ENCODE assay signal across 8 cellular contexts in genomic region chr17:75721463-75722011, GRCh38. TPM values are rescaled to one million over a fixed set of nuclear protein-coding genes. Genes with fewer than 3 reads are reported as not detected.
DNase-seq lines count a peak whose midpoint lies in the region; ATAC-seq and TF ChIP-seq lines count a peak whose summit lies in the region.

No MANE protein-coding gene starts in this region.

- POLR2A ChIA-PET in CD8-positive, alpha-beta memory T cell (lab: Charles Lee), result no interaction called here
- POLR2A ChIA-PET in SK-N-SH (lab: Yijun Ruan, JAX), result no interaction called here

- H3K9me2 ChIP-seq in SK-N-SH, result no peaks in the 10 kb centered on the region

- H3K9me3 ChIP-seq in CD8-positive, alpha-beta memory T cell (ENCODE audit: low read length), result no peaks in the 10 kb centered on the region
- H3K9me3 ChIP-seq in SK-N-SH, result no peaks in the 10 kb centered on the region

- TF ChIP-seq CTCF in SK-N-SH (IDR thresholded peaks at IDR 0.05) (no peak), progenitor cell of endocrine pancreas (IDR thresholded peaks at IDR 0.05; ENCODE audit: unreplicated experiment) (no peak)

- peaks cover 4 to 5% of the 10 kb centered on the region in 2 donors for H3K27me3 Mint-ChIP-seq in CD8-positive, alpha-beta memory T cell
- H3K27me3 Mint-ChIP-seq in progenitor cell of endocrine pancreas, result peaks cover 23% of the 10 kb centered on the region
- peaks cover 20% of the 10 kb centered on the region for H3K27me3 Mint-ChIP-seq in activated CD4-positive, alpha-beta T cell treated with anti-CD3 and anti-CD28 coated beads, Interleukin-2, amount 10 ng/mL, durations not matched to agents 24 days and 14 days

- no peaks in the 10 kb centered on the region for H3K4me1 ChIP-seq in CD8-positive, alpha-beta memory T cell (ENCODE audit: insufficient read depth, low read length)
- peaks cover 0 to 4% of the 10 kb centered on the region in 2 experiments; a peak in 1 of 4 replicates for H3K4me1 ChIP-seq in SK-N-SH (ENCODE audit: control insufficient read depth in 1 of 2, insufficient read depth in 2 of 2, low read depth in 1 of 2, low read length in 1 of 2)

- no peak overlapping the region for H3K9ac ChIP-seq in SK-N-SH

- intact Hi-C loops in Right ventricle myocardium superior (cut with DNase I), result no loop called here
- intact Hi-C loops in activated CD4-positive, alpha-beta T cell treated with anti-CD3 and anti-CD28 coated beads, Interleukin-2, amount 10 ng/mL, durations not matched to agents 24 days and 14 days (cut with micrococcal nuclease), result no loop called here

- TF ChIP-seq EP300 in SK-N-SH (IDR thresholded peaks at IDR 0.05; ENCODE audit: borderline replicate concordance in 1 of 2, low read depth in 1 of 2, low read length in 1 of 2), result no peak

- no peaks in the 10 kb centered on the region for H3K27me3 ChIP-seq in CD8-positive, alpha-beta memory T cell (ENCODE audit: insufficient read depth, low read length, poor library complexity, severe bottlenecking)
- H3K27me3 ChIP-seq in SK-N-SH (ENCODE audit: insufficient read depth), result peaks cover 44% of the 10 kb centered on the region

- CTCF ChIA-PET in CD8-positive, alpha-beta memory T cell (lab: Charles Lee), result interaction anchor here (3.5 kb wide), 1 partner anchor 27 kb away, joined by 19 read pairs; no protein-coding TSS in a partner anchor
- CTCF ChIA-PET in SK-N-SH (lab: Yijun Ruan, JAX), result interaction anchor here (0.6 to 25.4 kb wide), 9 partner anchors 8 to 121 kb away, joined by 3 to 419 read pairs (median 6); partner anchors contain the start of gene SMIM5

- H3K4me1 Mint-ChIP-seq in CD8-positive, alpha-beta memory T cell, result peaks cover 4 to 5% (median 4%) of the 10 kb centered on the region in 3 donors
- no peaks in the 10 kb centered on the region for H3K4me1 Mint-ChIP-seq in progenitor cell of endocrine pancreas (ENCODE audit: low read depth)
- peaks cover 4% of the 10 kb centered on the region for H3K4me1 Mint-ChIP-seq in activated CD4-positive, alpha-beta T cell treated with anti-CD3 and anti-CD28 coated beads, Interleukin-2, amount 10 ng/mL, durations not matched to agents 24 days and 14 days

- peak overlapping the region; percentile 70 for H3K4me2 ChIP-seq in SK-N-SH

- no peaks in the 10 kb centered on the region for H4K20me1 ChIP-seq in SK-N-SH (ENCODE audit: insufficient read depth)

- WGBS in SK-N-SH (ENCODE audit: low lambda C conversion rate), result 10% methylated on average over 13 of the region's 33 CpGs

- no peak overlapping the region for H3K27ac ChIP-seq in CD8-positive, alpha-beta memory T cell (ENCODE audit: low read depth, low read length)
- no peak overlapping the region for H3K27ac ChIP-seq in SK-N-SH (ENCODE audit: low read depth in 2 of 2, low read length in 1 of 2)

- no peaks in the 10 kb centered on the region for H3K36me3 Mint-ChIP-seq in CD8-positive, alpha-beta memory T cell
- no peaks in the 10 kb centered on the region for H3K36me3 Mint-ChIP-seq in progenitor cell of endocrine pancreas (ENCODE audit: insufficient read depth)
- no peaks in the 10 kb centered on the region for H3K36me3 Mint-ChIP-seq in activated CD4-positive, alpha-beta T cell treated with anti-CD3 and anti-CD28 coated beads, Interleukin-2, amount 10 ng/mL, durations not matched to agents 24 days and 14 days (ENCODE audit: low read depth)

- ATAC-seq in Right ventricle myocardium superior (ENCODE audit: poor library complexity), result peak; percentile 8
- no peak for ATAC-seq in GM19395 (IDR thresholded peaks at IDR 0.05; ENCODE audit: unreplicated experiment)
- ATAC-seq in GM18870 (IDR thresholded peaks at IDR 0.05; ENCODE audit: unreplicated experiment), result no peak

- no peak for TF ChIP-seq RAD21 in SK-N-SH (IDR thresholded peaks at IDR 0.05; ENCODE audit: low read length)

- H2AFZ ChIP-seq in SK-N-SH (ENCODE audit: low read depth), result no peak overlapping the region

- H3K4me3 Mint-ChIP-seq in CD8-positive, alpha-beta memory T cell, result peak overlapping the region in 4 of 7 donors; percentile 28 to 75 (median 54)
- peak overlapping the region; percentile 47 for H3K4me3 Mint-ChIP-seq in progenitor cell of endocrine pancreas (ENCODE audit: low read depth)
- H3K4me3 Mint-ChIP-seq in activated CD4-positive, alpha-beta T cell treated with anti-CD3 and anti-CD28 coated beads, Interleukin-2, amount 10 ng/mL, durations not matched to agents 24 days and 14 days, result no peak overlapping the region

- H3K4me3 ChIP-seq in CD8-positive, alpha-beta memory T cell (ENCODE audit: low read length), result no peak overlapping the region
- peak overlapping the region; percentile 46 to 50; a peak in 3 of 4 replicates for H3K4me3 ChIP-seq in SK-N-SH (ENCODE audit: low read depth in 2 of 2, low read length in 1 of 2)

- H3F3A ChIP-seq in SK-N-SH (replicated peaks; ENCODE audit: insufficient read depth), result no peaks in the 10 kb centered on the region

- no peaks in the 10 kb centered on the region for H3K79me2 ChIP-seq in SK-N-SH (ENCODE audit: insufficient read depth)

- DNase-seq in CD8-positive, alpha-beta memory T cell, result no peak
- peak; percentile 89 for DNase-seq in SK-N-SH
- DNase-seq in Right ventricle myocardium superior, result no peak
- no peak for DNase-seq in progenitor cell of endocrine pancreas (ENCODE audit: low spot score, unreplicated experiment)
- DNase-seq in H4 (ENCODE audit: low spot score), result no peak
- DNase-seq in activated CD4-positive, alpha-beta T cell treated with anti-CD3 and anti-CD28 coated beads, Interleukin-2, amount 10 ng/mL, durations not matched to agents 24 days and 14 days, result no peak

- no peaks in the 10 kb centered on the region for H3K36me3 ChIP-seq in CD8-positive, alpha-beta memory T cell (ENCODE audit: insufficient read depth, low read length)
- H3K36me3 ChIP-seq in SK-N-SH (replicated peaks in 1 of 2; ENCODE audit: control insufficient read depth in 1 of 2, insufficient read depth in 2 of 2, low read length in 1 of 2), result no peaks in the 10 kb centered on the region

- H3K9me3 Mint-ChIP-seq in CD8-positive, alpha-beta memory T cell, result no peaks in the 10 kb centered on the region
- H3K9me3 Mint-ChIP-seq in progenitor cell of endocrine pancreas (ENCODE audit: low read depth), result no peaks in the 10 kb centered on the region
- H3K9me3 Mint-ChIP-seq in activated CD4-positive, alpha-beta T cell treated with anti-CD3 and anti-CD28 coated beads, Interleukin-2, amount 10 ng/mL, durations not matched to agents 24 days and 14 days, result no peaks in the 10 kb centered on the region

- H3K27ac Mint-ChIP-seq in CD8-positive, alpha-beta memory T cell, result no peak overlapping the region
- H3K27ac Mint-ChIP-seq in progenitor cell of endocrine pancreas, result no peak overlapping the region
- no peak overlapping the region for H3K27ac Mint-ChIP-seq in activated CD4-positive, alpha-beta T cell treated with anti-CD3 and anti-CD28 coated beads, Interleukin-2, amount 10 ng/mL, durations not matched to agents 24 days and 14 days

TF ChIP-seq in SK-N-SH, 30 proteins besides CTCF, POLR2A, EP300 and RAD21 (continues in another document):
- no peak for TF ChIP-seq SIN3A (IDR thresholded peaks at IDR 0.05; ENCODE audit: borderline replicate concordance, low read depth, low read length)

RNA-seq across cellular contexts. Expression of gene ITGB4, which starts 0.3 kb away (rescaled TPM):
- total RNA-seq in CD8-positive, alpha-beta memory T cell, result 1 to 10 TPM; 1.8 to 2.1 TPM
- 1.5 TPM for polyA plus RNA-seq in CD8-positive, alpha-beta memory T cell
- 3.6 and 7.0 TPM in 2 replicates for polyA plus RNA-seq in SK-N-SH (2012; rRNA removed)
- 1.7 and 3.3 TPM in 2 replicates for polyA plus RNA-seq in SK-N-SH (2012; cell fraction: cytosol; rRNA removed)
- 8.6 and 11.2 TPM in 2 replicates for polyA plus RNA-seq in SK-N-SH (2012; cell fraction: nucleus; rRNA removed)
- 9.4 TPM for total RNA-seq in Right ventricle myocardium superior
- total RNA-seq in progenitor cell of endocrine pancreas, result 9.7 and 14.8 TPM in 2 replicates
- 0.15 and 0.35 TPM in 2 replicates for total RNA-seq in H4 (2014; rRNA removed; shearing (Covaris generic))
- 0.71 and 1.8 TPM in 2 replicates for total RNA-seq in activated CD4-positive, alpha-beta T cell treated with anti-CD3 and anti-CD28 coated beads, Interleukin-2, amount 10 ng/mL, durations not matched to agents 24 days and 14 days

RNA-seq across cellular contexts. Expression of gene GALK1, which starts 43.5 kb away (rescaled TPM):
- 10 to 100 TPM; 33.2 to 39.7 TPM for total RNA-seq in CD8-positive, alpha-beta memory T cell
- polyA plus RNA-seq in CD8-positive, alpha-beta memory T cell, result 19.7 TPM
- polyA plus RNA-seq in SK-N-SH (2012; rRNA removed), result 36.5 and 39.2 TPM in 2 replicates
- polyA plus RNA-seq in SK-N-SH (2012; cell fraction: cytosol; rRNA removed), result 12.4 and 22.4 TPM in 2 replicates
- 82.6 and 138 TPM in 2 replicates for polyA plus RNA-seq in SK-N-SH (2012; cell fraction: nucleus; rRNA removed)
- total RNA-seq in Right ventricle myocardium superior (23.3 TPM), progenitor cell of endocrine pancreas (11.2 and 12.7 TPM in 2 replicates)
- 46.3 and 51.7 TPM in 2 replicates for total RNA-seq in H4 (2014; rRNA removed; shearing (Covaris generic))
- 53.3 and 54.7 TPM in 2 replicates for total RNA-seq in activated CD4-positive, alpha-beta T cell treated with anti-CD3 and anti-CD28 coated beads, Interleukin-2, amount 10 ng/mL, durations not matched to agents 24 days and 14 days

RNA-seq across cellular contexts. Expression of gene SAP30BP, which starts 54.4 kb away (rescaled TPM):
- 100 to 1,000 TPM in 1 of 2 experiments, 10 to 100 TPM in 1; 98.0 to 111 TPM for total RNA-seq in CD8-positive, alpha-beta memory T cell
- 87.5 TPM for polyA plus RNA-seq in CD8-positive, alpha-beta memory T cell
- 145 and 158 TPM in 2 replicates for polyA plus RNA-seq in SK-N-SH (2012; rRNA removed)
- polyA plus RNA-seq in SK-N-SH (2012; cell fraction: cytosol; rRNA removed), result 103 and 121 TPM in 2 replicates
- polyA plus RNA-seq in SK-N-SH (2012; cell fraction: nucleus; rRNA removed), result 387 and 410 TPM in 2 replicates
- total RNA-seq in Right ventricle myocardium superior (40.0 TPM), progenitor cell of endocrine pancreas (102 and 103 TPM in 2 replicates)
- 107 and 135 TPM in 2 replicates for total RNA-seq in H4 (2014; rRNA removed; shearing (Covaris generic))
- total RNA-seq in activated CD4-positive, alpha-beta T cell treated with anti-CD3 and anti-CD28 coated beads, Interleukin-2, amount 10 ng/mL, durations not matched to agents 24 days and 14 days, result 109 and 115 TPM in 2 replicates

RNA-seq across cellular contexts. Expression of gene RECQL5, which starts 54.6 kb away (rescaled TPM):
- total RNA-seq in CD8-positive, alpha-beta memory T cell, result 10 to 100 TPM; 28.5 to 30.3 TPM
- polyA plus RNA-seq in CD8-positive, alpha-beta memory T cell, result 16.0 TPM
- polyA plus RNA-seq in SK-N-SH (2012; rRNA removed), result 22.5 and 25.3 TPM in 2 replicates
- 8.8 and 11.4 TPM in 2 replicates for polyA plus RNA-seq in SK-N-SH (2012; cell fraction: cytosol; rRNA removed)
- 179 and 199 TPM in 2 replicates for polyA plus RNA-seq in SK-N-SH (2012; cell fraction: nucleus; rRNA removed)
- total RNA-seq in Right ventricle myocardium superior (14.1 TPM), progenitor cell of endocrine pancreas (66.8 and 67.7 TPM in 2 replicates)
- total RNA-seq in H4 (2014; rRNA removed; shearing (Covaris generic)), result 6.4 and 14.3 TPM in 2 replicates
- 34.2 and 34.4 TPM in 2 replicates for total RNA-seq in activated CD4-positive, alpha-beta T cell treated with anti-CD3 and anti-CD28 coated beads, Interleukin-2, amount 10 ng/mL, durations not matched to agents 24 days and 14 days
